Comparison of ENCODE assay signal across 1 cellular context in the genomic region with DNA sequence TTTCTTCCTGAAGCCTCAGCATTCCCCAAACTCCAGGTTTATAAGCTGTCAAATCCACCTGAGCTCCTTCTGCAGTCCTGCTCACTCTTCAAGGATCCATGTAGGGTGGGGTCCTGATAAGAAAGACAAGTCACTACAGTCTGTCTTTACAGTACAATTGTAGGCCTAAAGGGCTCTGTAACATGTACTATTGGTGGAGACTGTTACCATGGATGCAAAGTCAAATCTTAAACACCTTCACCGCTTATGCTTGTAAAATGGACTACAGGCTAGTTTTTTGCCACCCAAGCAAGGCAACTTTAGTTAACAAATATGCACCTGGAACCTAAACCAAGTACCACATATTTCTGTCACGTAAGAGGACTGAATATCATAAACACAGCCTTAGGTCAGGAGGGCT.
TF ChIP-seq lines count a peak whose summit lies in the region.

No MANE protein-coding gene starts in this region.

TF ChIP-seq in IMR-90, 13 proteins besides CTCF, POLR2A, EP300 and RAD21 (continued from another document):
- TF ChIP-seq, protein P1, sequence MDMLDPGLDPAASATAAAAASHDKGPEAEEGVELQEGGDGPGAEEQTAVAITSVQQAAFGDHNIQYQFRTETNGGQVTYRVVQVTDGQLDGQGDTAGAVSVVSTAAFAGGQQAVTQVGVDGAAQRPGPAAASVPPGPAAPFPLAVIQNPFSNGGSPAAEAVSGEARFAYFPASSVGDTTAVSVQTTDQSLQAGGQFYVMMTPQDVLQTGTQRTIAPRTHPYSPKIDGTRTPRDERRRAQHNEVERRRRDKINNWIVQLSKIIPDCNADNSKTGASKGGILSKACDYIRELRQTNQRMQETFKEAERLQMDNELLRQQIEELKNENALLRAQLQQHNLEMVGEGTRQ (IDR thresholded peaks at IDR 0.05; ENCODE audit: low read depth, low read length) = no peak
- TF ChIP-seq CHD1 (IDR thresholded peaks at IDR 0.05; ENCODE audit: low read depth, low read length) (no peak), RFX5 (IDR thresholded peaks at IDR 0.05; ENCODE audit: low read depth, low read length) (no peak), BHLHE40 (IDR thresholded peaks at IDR 0.05; ENCODE audit: low read depth, low read length) (no peak), MAFK (IDR thresholded peaks at IDR 0.05; ENCODE audit: low read depth, low read length) (no peak), CEBPB (IDR thresholded peaks at IDR 0.05; ENCODE audit: low read depth, low read length) (no peak), FOS (IDR thresholded peaks at IDR 0.05; ENCODE audit: low read depth, low read length) (no peak), MXI1 (IDR thresholded peaks at IDR 0.05; ENCODE audit: borderline replicate concordance, low read depth, low read length) (no peak), RCOR1 (IDR thresholded peaks at IDR 0.05; ENCODE audit: insufficient replicate concordance, low read length) (no peak), MAZ (IDR thresholded peaks at IDR 0.05; ENCODE audit: borderline replicate concordance, low read depth, low read length) (no peak)
- TF ChIP-seq, protein P2, sequence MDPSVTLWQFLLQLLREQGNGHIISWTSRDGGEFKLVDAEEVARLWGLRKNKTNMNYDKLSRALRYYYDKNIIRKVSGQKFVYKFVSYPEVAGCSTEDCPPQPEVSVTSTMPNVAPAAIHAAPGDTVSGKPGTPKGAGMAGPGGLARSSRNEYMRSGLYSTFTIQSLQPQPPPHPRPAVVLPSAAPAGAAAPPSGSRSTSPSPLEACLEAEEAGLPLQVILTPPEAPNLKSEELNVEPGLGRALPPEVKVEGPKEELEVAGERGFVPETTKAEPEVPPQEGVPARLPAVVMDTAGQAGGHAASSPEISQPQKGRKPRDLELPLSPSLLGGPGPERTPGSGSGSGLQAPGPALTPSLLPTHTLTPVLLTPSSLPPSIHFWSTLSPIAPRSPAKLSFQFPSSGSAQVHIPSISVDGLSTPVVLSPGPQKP (IDR thresholded peaks at IDR 0.05; ENCODE audit: borderline replicate concordance, low read depth, low read length) = no peak
